ENCODE assay signal across 1 cellular context in the genomic region with DNA sequence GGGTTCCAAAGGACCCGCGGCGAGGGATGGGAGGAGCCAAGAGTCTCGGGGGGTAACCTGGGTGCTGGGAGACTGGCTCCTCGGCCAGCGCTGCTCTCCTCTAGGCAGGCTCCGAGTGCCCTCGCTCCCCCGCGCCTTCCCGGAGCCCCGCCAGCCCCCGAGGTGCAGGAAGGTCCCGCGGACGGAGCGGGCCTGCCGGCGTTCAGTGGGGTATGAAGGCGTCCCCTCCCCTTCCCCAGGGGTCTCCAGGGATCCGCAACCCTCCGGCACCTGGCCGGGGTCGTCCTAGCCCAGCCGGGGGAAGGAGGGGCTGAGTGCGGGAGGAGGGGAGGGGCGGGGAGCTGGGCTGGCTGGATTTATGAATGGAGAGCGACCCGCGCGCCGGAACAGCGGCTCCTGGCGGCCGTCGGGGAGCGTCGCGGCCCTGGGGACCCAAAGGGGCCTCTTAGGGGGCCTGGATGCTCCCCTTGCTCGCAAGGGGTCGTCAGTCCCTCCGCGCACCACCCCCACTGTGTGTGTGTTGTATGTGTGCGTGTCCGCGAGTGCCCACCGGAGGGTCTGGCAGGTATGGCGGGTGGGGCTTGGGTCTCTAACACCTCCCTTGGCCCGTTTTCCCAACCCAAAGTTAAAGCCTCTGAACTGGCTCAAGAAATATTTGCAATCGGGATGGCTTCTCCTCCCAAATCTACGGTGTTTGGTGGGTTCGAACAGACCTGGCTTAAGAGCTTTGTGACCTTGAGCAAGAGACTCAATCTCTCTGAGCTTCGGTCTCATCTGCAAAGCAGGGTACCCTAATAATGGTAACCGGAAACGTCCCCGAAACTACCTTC.
TF ChIP-seq lines count a peak whose summit lies in the region.

No MANE protein-coding gene starts in this region.

TF ChIP-seq in HCT116, 20 proteins besides CTCF, POLR2A, EP300 and RAD21:
- no peak for TF ChIP-seq YY1 (IDR thresholded peaks at IDR 0.05; ENCODE audit: extremely low read depth, insufficient replicate concordance, low read depth, low read length)
- no peak for TF ChIP-seq EZH2phosphoT487 (IDR thresholded peaks at IDR 0.05; ENCODE audit: borderline replicate concordance)
- TF ChIP-seq ZNF274 (IDR thresholded peaks at IDR 0.05; ENCODE audit: low read depth, low read length), result no peak
- no peak for TF ChIP-seq FOSL1 (IDR thresholded peaks at IDR 0.05; ENCODE audit: low read depth)
- no peak for TF ChIP-seq EZH2 (IDR thresholded peaks at IDR 0.05)
- TF ChIP-seq, protein P1, sequence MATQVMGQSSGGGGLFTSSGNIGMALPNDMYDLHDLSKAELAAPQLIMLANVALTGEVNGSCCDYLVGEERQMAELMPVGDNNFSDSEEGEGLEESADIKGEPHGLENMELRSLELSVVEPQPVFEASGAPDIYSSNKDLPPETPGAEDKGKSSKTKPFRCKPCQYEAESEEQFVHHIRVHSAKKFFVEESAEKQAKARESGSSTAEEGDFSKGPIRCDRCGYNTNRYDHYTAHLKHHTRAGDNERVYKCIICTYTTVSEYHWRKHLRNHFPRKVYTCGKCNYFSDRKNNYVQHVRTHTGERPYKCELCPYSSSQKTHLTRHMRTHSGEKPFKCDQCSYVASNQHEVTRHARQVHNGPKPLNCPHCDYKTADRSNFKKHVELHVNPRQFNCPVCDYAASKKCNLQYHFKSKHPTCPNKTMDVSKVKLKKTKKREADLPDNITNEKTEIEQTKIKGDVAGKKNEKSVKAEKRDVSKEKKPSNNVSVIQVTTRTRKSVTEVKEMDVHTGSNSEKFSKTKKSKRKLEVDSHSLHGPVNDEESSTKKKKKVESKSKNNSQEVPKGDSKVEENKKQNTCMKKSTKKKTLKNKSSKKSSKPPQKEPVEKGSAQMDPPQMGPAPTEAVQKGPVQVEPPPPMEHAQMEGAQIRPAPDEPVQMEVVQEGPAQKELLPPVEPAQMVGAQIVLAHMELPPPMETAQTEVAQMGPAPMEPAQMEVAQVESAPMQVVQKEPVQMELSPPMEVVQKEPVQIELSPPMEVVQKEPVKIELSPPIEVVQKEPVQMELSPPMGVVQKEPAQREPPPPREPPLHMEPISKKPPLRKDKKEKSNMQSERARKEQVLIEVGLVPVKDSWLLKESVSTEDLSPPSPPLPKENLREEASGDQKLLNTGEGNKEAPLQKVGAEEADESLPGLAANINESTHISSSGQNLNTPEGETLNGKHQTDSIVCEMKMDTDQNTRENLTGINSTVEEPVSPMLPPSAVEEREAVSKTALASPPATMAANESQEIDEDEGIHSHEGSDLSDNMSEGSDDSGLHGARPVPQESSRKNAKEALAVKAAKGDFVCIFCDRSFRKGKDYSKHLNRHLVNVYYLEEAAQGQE (IDR thresholded peaks at IDR 0.05; ENCODE audit: low read depth), result no peak
- no peak for TF ChIP-seq CBX3 (IDR thresholded peaks at IDR 0.05; ENCODE audit: low read depth)
- TF ChIP-seq ZFX (IDR thresholded peaks at IDR 0.05), result no peak
- TF ChIP-seq SIN3A (IDR thresholded peaks at IDR 0.05; ENCODE audit: low read depth), result no peak
- no peak for TF ChIP-seq CEBPB (IDR thresholded peaks at IDR 0.05; ENCODE audit: low read depth)
- TF ChIP-seq ELF1 (IDR thresholded peaks at IDR 0.05; ENCODE audit: borderline replicate concordance, low read depth), result no peak
- TF ChIP-seq POLR2AphosphoS5 (IDR thresholded peaks at IDR 0.05; ENCODE audit: low read depth, low read length), result no peak
- no peak for TF ChIP-seq JUND (IDR thresholded peaks at IDR 0.05)
- TF ChIP-seq TCF7L2 (IDR thresholded peaks at IDR 0.05; ENCODE audit: borderline replicate concordance, extremely low read depth, insufficient read depth, insufficient read length), result no peak
- TF ChIP-seq SP1 (IDR thresholded peaks at IDR 0.05; ENCODE audit: low read depth), result no peak
- TF ChIP-seq, protein P2, sequence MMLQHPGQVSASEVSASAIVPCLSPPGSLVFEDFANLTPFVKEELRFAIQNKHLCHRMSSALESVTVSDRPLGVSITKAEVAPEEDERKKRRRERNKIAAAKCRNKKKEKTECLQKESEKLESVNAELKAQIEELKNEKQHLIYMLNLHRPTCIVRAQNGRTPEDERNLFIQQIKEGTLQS (IDR thresholded peaks at IDR 0.05), result no peak
- no peak for TF ChIP-seq SRF (IDR thresholded peaks at IDR 0.05; ENCODE audit: low read depth)
- TF ChIP-seq, protein P3, sequence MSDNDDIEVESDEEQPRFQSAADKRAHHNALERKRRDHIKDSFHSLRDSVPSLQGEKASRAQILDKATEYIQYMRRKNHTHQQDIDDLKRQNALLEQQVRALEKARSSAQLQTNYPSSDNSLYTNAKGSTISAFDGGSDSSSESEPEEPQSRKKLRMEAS (IDR thresholded peaks at IDR 0.05), result no peak
- TF ChIP-seq, protein P4, sequence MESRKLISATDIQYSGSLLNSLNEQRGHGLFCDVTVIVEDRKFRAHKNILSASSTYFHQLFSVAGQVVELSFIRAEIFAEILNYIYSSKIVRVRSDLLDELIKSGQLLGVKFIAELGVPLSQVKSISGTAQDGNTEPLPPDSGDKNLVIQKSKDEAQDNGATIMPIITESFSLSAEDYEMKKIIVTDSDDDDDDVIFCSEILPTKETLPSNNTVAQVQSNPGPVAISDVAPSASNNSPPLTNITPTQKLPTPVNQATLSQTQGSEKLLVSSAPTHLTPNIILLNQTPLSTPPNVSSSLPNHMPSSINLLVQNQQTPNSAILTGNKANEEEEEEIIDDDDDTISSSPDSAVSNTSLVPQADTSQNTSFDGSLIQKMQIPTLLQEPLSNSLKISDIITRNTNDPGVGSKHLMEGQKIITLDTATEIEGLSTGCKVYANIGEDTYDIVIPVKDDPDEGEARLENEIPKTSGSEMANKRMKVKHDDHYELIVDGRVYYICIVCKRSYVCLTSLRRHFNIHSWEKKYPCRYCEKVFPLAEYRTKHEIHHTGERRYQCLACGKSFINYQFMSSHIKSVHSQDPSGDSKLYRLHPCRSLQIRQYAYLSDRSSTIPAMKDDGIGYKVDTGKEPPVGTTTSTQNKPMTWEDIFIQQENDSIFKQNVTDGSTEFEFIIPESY (IDR thresholded peaks at IDR 0.05; ENCODE audit: extremely low read depth, insufficient replicate concordance, low read length), result no peak
- no peak for TF ChIP-seq EGR1 (IDR thresholded peaks at IDR 0.05; ENCODE audit: low read depth)
